In genomic region chr2:232523682-232524597, GRCh38 we compare ENCODE assay signal across 8 cellular contexts. TPM values are rescaled to one million over a fixed set of nuclear protein-coding genes. Genes with fewer than 3 reads are reported as not detected.
DNase-seq lines count a peak whose midpoint lies in the region; ATAC-seq and TF ChIP-seq lines count a peak whose summit lies in the region.

No MANE protein-coding gene starts in this region.

- no peak overlapping the region for H3K4me3 Mint-ChIP-seq in activated T-cell treated with anti-CD3 and anti-CD28 coated beads, Interleukin-2, amount 50 U/mL, for 4 hours

- intact Hi-C loops in heart right ventricle (cut with DNase I), result loop anchor here (2.0 to 10.0 kb wide), 8 partner anchors 77 to 619 kb away; no protein-coding TSS in a partner anchor

- no peaks in the 10 kb centered on the region for H3K36me3 ChIP-seq in MG63
- no peaks in the 10 kb centered on the region for H3K36me3 ChIP-seq in heart right ventricle
- H3K36me3 ChIP-seq in skeletal muscle satellite cell (ENCODE audit: insufficient read depth, low read length), result no peaks in the 10 kb centered on the region

- no peak overlapping the region for H3K9ac ChIP-seq in skeletal muscle satellite cell (ENCODE audit: low read depth, low read length)

- H3K4me2 ChIP-seq in skeletal muscle satellite cell (ENCODE audit: low read length), result peak overlapping the region; percentile 89

- peaks cover 13% of the 10 kb centered on the region for H3K4me1 Mint-ChIP-seq in activated T-cell treated with anti-CD3 and anti-CD28 coated beads, Interleukin-2, amount 50 U/mL, for 4 hours (ENCODE audit: low read depth)

- H3K27me3 Mint-ChIP-seq in activated T-cell treated with anti-CD3 and anti-CD28 coated beads, Interleukin-2, amount 50 U/mL, for 4 hours (ENCODE audit: low read depth), result peaks cover 59% of the 10 kb centered on the region

- H3K9me3 Mint-ChIP-seq in activated T-cell treated with anti-CD3 and anti-CD28 coated beads, Interleukin-2, amount 50 U/mL, for 4 hours, result no peaks in the 10 kb centered on the region

- H3K27me3 ChIP-seq in MG63 (peaks cover 20% of the 10 kb centered on the region), heart right ventricle (peaks cover 20 to 79% (median 70%) of the 10 kb centered on the region in 7 donors), skeletal muscle satellite cell (ENCODE audit: control insufficient read depth, insufficient read depth, low read length) (peaks cover 37% of the 10 kb centered on the region)

- ATAC-seq in activated T-cell treated with anti-CD3 and anti-CD28 coated beads, Interleukin-2, amount 50 U/mL, for 4 hours, result peak; percentile 26 to 41
- peak in 7 of 8 donors; percentile 8 to 56 (median 33) for ATAC-seq in heart right ventricle
- no peak for ATAC-seq in HG03196 (IDR thresholded peaks at IDR 0.05; ENCODE audit: unreplicated experiment)

- H3K9me3 ChIP-seq in MG63 (no peaks in the 10 kb centered on the region), heart right ventricle (no peaks in the 10 kb centered on the region), skeletal muscle satellite cell (replicated peaks; ENCODE audit: low read length) (no peaks in the 10 kb centered on the region)

- no peaks in the 10 kb centered on the region for H3K36me3 Mint-ChIP-seq in activated T-cell treated with anti-CD3 and anti-CD28 coated beads, Interleukin-2, amount 50 U/mL, for 4 hours (ENCODE audit: insufficient read depth)

- DNase-seq in ELR (ENCODE audit: low read depth), result peak; percentile 52
- DNase-seq in MG63, result peak; percentile 40
- no peak for DNase-seq in activated T-cell treated with anti-CD3 and anti-CD28 coated beads, Interleukin-2, amount 50 U/mL, for 4 hours
- no peak for DNase-seq in heart right ventricle
- DNase-seq in medulla oblongata (ENCODE audit: extremely low spot score), result no peak
- no peak for DNase-seq in NCI-H82 treated with DMSO at 0.1 percent for 48 hours (lab: John Stamatoyannopoulos, UW; ENCODE audit: unreplicated experiment)

- H3K27ac ChIP-seq in heart right ventricle, result no peak overlapping the region

- H3K4me1 ChIP-seq in heart right ventricle, result peaks cover 5 to 39% (median 31%) of the 10 kb centered on the region in 9 donors
- peaks cover 19% of the 10 kb centered on the region for H3K4me1 ChIP-seq in skeletal muscle satellite cell (ENCODE audit: control insufficient read depth, insufficient read depth, low read length)

- 2% methylated on average over 73 to 75 of the region's 75 CpGs for WGBS in heart right ventricle, 2 donors

- H3K4me3 ChIP-seq in MG63 (peak overlapping the region; percentile 25), heart right ventricle (peak overlapping the region; percentile 0 to 48 (median 41)), skeletal muscle satellite cell (ENCODE audit: low read length) (peak overlapping the region; percentile 63)

- TF ChIP-seq CTCF in heart right ventricle (IDR thresholded peaks at IDR 0.05), result peak in 7 of 9 donors; percentile 10 to 49 (median 25)

RNA-seq across cellular contexts. Expression of gene CHRND, which starts 2.0 kb away (rescaled TPM):
- total RNA-seq in MG63 (2014; rRNA removed; shearing (Covaris generic); ENCODE audit: low replicate concordance), result not detected in 2 replicates
- not detected for total RNA-seq in activated T-cell treated with anti-CD3 and anti-CD28 coated beads, Interleukin-2, amount 50 U/mL, for 4 hours
- under 1 TPM in 3 of 10 donors, not detected in 7; 0.12 to 0.57 (median 0.21) TPM for total RNA-seq in heart right ventricle
- polyA plus RNA-seq in heart right ventricle, result under 1 TPM in 1 of 2 donors, not detected in 1; 0.03 TPM
- under 0.01 and 2.0 TPM in 2 replicates for total RNA-seq in skeletal muscle satellite cell (2012; rRNA removed)

RNA-seq across cellular contexts. Expression of gene PRSS56, which starts 3.8 kb away (rescaled TPM):
- not detected in 2 replicates for total RNA-seq in MG63 (2014; rRNA removed; shearing (Covaris generic); ENCODE audit: low replicate concordance)
- total RNA-seq in activated T-cell treated with anti-CD3 and anti-CD28 coated beads, Interleukin-2, amount 50 U/mL, for 4 hours, result not detected
- under 1 TPM in 3 of 10 donors, not detected in 7; 0.12 to 0.35 (median 0.23) TPM for total RNA-seq in heart right ventricle
- polyA plus RNA-seq in heart right ventricle, result under 1 TPM in 1 of 2 donors, not detected in 1; 0.15 TPM
- total RNA-seq in skeletal muscle satellite cell (2012; rRNA removed), result under 0.01 TPM in 1 of 2 replicates, not detected in the other

RNA-seq across cellular contexts. Expression of gene CHRNG, which starts 15.6 kb away (rescaled TPM):
- total RNA-seq in MG63 (2014; rRNA removed; shearing (Covaris generic); ENCODE audit: low replicate concordance), result not detected in 2 replicates
- total RNA-seq in activated T-cell treated with anti-CD3 and anti-CD28 coated beads, Interleukin-2, amount 50 U/mL, for 4 hours, result not detected
- not detected for total RNA-seq in heart right ventricle
- not detected for polyA plus RNA-seq in heart right ventricle
- 0.25 and 1.7 TPM in 2 replicates for total RNA-seq in skeletal muscle satellite cell (2012; rRNA removed)

RNA-seq across cellular contexts. Expression of gene TIGD1, which starts 26.4 kb away (rescaled TPM):
- 6.7 and 10.0 TPM in 2 replicates for total RNA-seq in MG63 (2014; rRNA removed; shearing (Covaris generic); ENCODE audit: low replicate concordance)
- total RNA-seq in activated T-cell treated with anti-CD3 and anti-CD28 coated beads, Interleukin-2, amount 50 U/mL, for 4 hours, result 10 to 100 TPM; 10.5 to 11.7 (median 11.5) TPM
- 1 to 10 TPM; 1.4 to 2.6 (median 2.0) TPM for total RNA-seq in heart right ventricle
- polyA plus RNA-seq in heart right ventricle, result 1 to 10 TPM; 1.6 to 6.9 TPM
- total RNA-seq in skeletal muscle satellite cell (2012; rRNA removed), result 5.2 and 6.6 TPM in 2 replicates

RNA-seq across cellular contexts. Expression of gene EIF4E2, which starts 26.5 kb away (rescaled TPM):
- total RNA-seq in MG63 (2014; rRNA removed; shearing (Covaris generic); ENCODE audit: low replicate concordance), result 96.4 and 110 TPM in 2 replicates
- 10 to 100 TPM; 67.8 to 77.2 (median 76.9) TPM for total RNA-seq in activated T-cell treated with anti-CD3 and anti-CD28 coated beads, Interleukin-2, amount 50 U/mL, for 4 hours
- 10 to 100 TPM; 30.3 to 58.1 (median 37.7) TPM for total RNA-seq in heart right ventricle
- 10 to 100 TPM; 42.5 to 55.6 TPM for polyA plus RNA-seq in heart right ventricle
- total RNA-seq in skeletal muscle satellite cell (2012; rRNA removed), result 98.9 and 109 TPM in 2 replicates

Comparison
In these comparisons a context has a peak if more than half of its experiments do, and no peak if none do; other contexts are left out.
1. DNase-seq: peak in ELR (single experiment) and MG63 (single experiment); none in activated T-cell treated with anti-CD3 and anti-CD28 coated beads, Interleukin-2, amount 50 U/mL, for 4 hours (single experiment), heart right ventricle (0 of 2), medulla oblongata (single experiment) and NCI-H82 treated with DMSO at 0.1 percent for 48 hours (single experiment).
2. Peak in every context shown above with its lines, with median percentiles within 50 percentile points of each other: H3K4me3 ChIP-seq.